8 cellular contexts compared by ENCODE assay signal in the genomic region with DNA sequence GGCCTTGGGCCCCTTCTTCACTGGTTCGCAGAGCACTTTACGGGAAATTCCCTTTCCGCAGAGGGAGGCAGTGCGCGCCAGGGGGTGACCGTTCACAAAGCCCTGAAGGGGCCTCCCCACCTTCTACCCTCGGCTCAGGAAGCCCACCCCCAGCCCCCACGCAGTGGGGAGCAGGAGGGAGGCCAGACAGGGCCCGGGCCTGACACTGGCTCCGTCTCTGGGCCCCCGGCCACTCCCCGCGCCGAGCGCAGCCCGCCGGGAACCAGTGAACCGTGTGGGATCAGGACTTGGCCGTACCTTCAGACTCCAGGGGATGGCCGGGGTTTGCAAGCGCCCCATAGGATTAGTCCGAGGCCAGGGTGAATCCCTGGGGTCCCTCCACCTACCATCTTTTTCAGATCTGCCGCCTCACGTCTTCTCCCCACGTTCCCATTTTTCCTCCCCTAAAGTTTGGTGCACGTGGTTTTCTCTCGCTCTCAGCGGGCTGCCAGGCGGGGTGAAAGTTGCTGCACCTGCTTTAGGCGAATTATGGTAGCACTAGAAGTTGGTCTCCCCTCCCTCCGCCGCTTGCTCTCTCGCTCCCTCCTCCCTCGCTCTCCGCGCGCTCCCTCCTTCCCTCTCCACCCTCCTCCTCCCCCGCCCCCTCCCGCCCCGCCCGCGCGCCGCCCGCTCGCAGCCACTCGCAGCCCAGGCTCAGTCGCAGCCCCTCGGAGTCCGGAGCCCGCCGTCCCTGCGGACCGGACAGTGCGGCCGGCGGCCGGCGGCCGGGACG. TPM values are rescaled to one million over a fixed set of nuclear protein-coding genes. Genes with fewer than 3 reads are reported as not detected.
DNase-seq lines count a peak whose midpoint lies in the region; ATAC-seq, FAIRE-seq and TF ChIP-seq lines count a peak whose summit lies in the region.

A gene with protein sequence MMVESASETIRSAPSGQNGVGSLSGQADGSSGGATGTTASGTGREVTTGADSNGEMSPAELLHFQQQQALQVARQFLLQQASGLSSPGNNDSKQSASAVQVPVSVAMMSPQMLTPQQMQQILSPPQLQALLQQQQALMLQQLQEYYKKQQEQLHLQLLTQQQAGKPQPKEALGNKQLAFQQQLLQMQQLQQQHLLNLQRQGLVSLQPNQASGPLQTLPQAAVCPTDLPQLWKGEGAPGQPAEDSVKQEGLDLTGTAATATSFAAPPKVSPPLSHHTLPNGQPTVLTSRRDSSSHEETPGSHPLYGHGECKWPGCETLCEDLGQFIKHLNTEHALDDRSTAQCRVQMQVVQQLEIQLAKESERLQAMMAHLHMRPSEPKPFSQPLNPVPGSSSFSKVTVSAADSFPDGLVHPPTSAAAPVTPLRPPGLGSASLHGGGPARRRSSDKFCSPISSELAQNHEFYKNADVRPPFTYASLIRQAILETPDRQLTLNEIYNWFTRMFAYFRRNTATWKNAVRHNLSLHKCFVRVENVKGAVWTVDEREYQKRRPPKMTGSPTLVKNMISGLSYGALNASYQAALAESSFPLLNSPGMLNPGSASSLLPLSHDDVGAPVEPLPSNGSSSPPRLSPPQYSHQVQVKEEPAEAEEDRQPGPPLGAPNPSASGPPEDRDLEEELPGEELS (plus strand): TSS at position 679 of the 772 bp plus-strand sequence. CDS start 19,380 bp downstream, outside the sequence.

- peak within 1 kb of the TSS; percentile 82 for H3K9ac ChIP-seq in OCI-LY3 (ENCODE audit: low read length)

- H3K27me3 ChIP-seq in OCI-LY3 (ENCODE audit: low read depth, low read length), result peaks cover 6% of the 10 kb centered on the region; the same call in 1 of the 2 replicates

- H3K27ac ChIP-seq in OCI-LY3 (ENCODE audit: low read length) (peak within 1 kb of the TSS; percentile 78), epithelial cell of prostate (peak within 1 kb of the TSS; percentile 77)

- H3K4me2 ChIP-seq in OCI-LY3 (ENCODE audit: low read length), result peak within 1 kb of the TSS; percentile 95

- DNase-seq in D721Med (ENCODE audit: insufficient read length, low spot score) (peak; percentile 87), HuH-7 (ENCODE audit: low spot score) (peak; percentile 83), activated T-cell treated with anti-CD3 and anti-CD28 coated beads for 1 hour (ENCODE audit: low read depth) (peak; percentile 71), epithelial cell of prostate (ENCODE audit: low read depth, low spot score) (peak; percentile 85), mucosa of gallbladder (ENCODE audit: low spot score) (peak; percentile 91)
- DNase-seq in stimulated activated CD8-positive, alpha-beta memory T cell treated with anti-CD3 and anti-CD28 coated beads, Interleukin-4, amount 100 ng/mL, for 24 hours (ENCODE audit: low read depth), result peak; percentile 74

- H3K36me3 ChIP-seq in OCI-LY3 (replicated peaks; ENCODE audit: low read depth, low read length), result peaks cover 15% of the 10 kb centered on the region

- FAIRE-seq in D721Med (lab: Jason Lieb, UNC), result no peak

- peak within 1 kb of the TSS; percentile 88 for H2AFZ ChIP-seq in OCI-LY3 (ENCODE audit: low read depth, low read length)

- peaks cover 62% of the 10 kb centered on the region for H3K79me2 ChIP-seq in OCI-LY3 (ENCODE audit: low read length)

- H4K20me1 ChIP-seq in OCI-LY3 (ENCODE audit: insufficient read depth, low read length), result peaks cover 34% of the 10 kb centered on the region

- peak within 1 kb of the TSS; percentile 95 for H3K4me3 ChIP-seq in OCI-LY3 (ENCODE audit: low read length)

- no peaks in the 10 kb centered on the region for H3K9me3 ChIP-seq in OCI-LY3 (ENCODE audit: insufficient read depth, low read length)

- TF ChIP-seq CTCF in D721Med (IDR thresholded peaks at IDR 0.05; ENCODE audit: insufficient read depth, missing control alignments) (no peak), OCI-LY3 (IDR thresholded peaks at IDR 0.05; ENCODE audit: low read depth, low read length) (no peak)

- ATAC-seq in GM21515 (IDR thresholded peaks at IDR 0.05; ENCODE audit: unreplicated experiment), result peak; percentile 65

- H3K4me1 ChIP-seq in OCI-LY3 (ENCODE audit: low read length), result peaks cover 23% of the 10 kb centered on the region

RNA-seq across cellular contexts. Expression of the gene that starts here (rescaled TPM):
- total RNA-seq in mucosa of gallbladder, result 66.5 TPM

Comparison
In these comparisons a context has a peak if more than half of its experiments do, and no peak if none do; other contexts are left out.
1. Peak in every context shown above with its lines: DNase-seq, ATAC-seq, H3K4me3 ChIP-seq and H3K27ac ChIP-seq.